In the genomic region with DNA sequence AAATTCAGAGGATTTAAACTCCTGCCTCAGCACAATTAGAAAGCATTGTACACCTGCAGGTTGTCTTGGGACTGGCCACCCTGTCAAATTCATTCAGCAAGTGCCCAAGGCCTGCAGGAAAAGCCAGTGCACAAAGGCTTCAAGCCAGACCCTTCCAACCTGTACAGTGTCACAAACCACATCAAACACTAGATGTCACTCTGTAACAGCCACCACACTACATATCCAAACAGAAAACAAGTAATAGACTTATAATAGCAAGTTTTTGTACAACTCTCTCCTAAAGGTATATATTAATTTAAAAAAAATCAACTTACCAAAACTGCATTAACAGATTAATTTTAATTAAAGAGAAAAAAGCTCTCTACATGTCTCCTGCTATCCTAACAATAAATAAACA, we compare ENCODE assay signal across 8 cellular contexts. TPM values are rescaled to one million over a fixed set of nuclear protein-coding genes. Genes with fewer than 3 reads are reported as not detected.
DNase-seq lines count a peak whose midpoint lies in the region; ATAC-seq, FAIRE-seq and TF ChIP-seq lines count a peak whose summit lies in the region.

No MANE protein-coding gene starts in this region.

- no peak for ATAC-seq in CD8-positive, alpha-beta T cell
- ATAC-seq in GM19372 (IDR thresholded peaks at IDR 0.05; ENCODE audit: low read depth, unreplicated experiment) = peak; percentile 49
- no peak for ATAC-seq in stimulated activated memory B cell treated with anti-CD40 and anti-IgM and Interleukin-4, amounts not matched to agents 10 μg/mL and 1 μg/mL and 100 μg/mL, for 72 hours

- H3K27ac Mint-ChIP-seq in CD8-positive, alpha-beta T cell = no peak overlapping the region
- no peak overlapping the region for H3K27ac Mint-ChIP-seq in neural crest cell (ENCODE audit: unreplicated experiment)
- H3K27ac Mint-ChIP-seq in stimulated activated memory B cell treated with anti-CD40 and anti-IgM and Interleukin-4, amounts not matched to agents 10 μg/mL and 1 μg/mL and 100 μg/mL, for 72 hours = no peak overlapping the region

- no peaks in the 10 kb centered on the region for H3K79me2 ChIP-seq in KMS-11 (ENCODE audit: insufficient read depth, low read depth)

- peaks cover 10% of the 10 kb centered on the region for H3K36me3 Mint-ChIP-seq in CD8-positive, alpha-beta T cell
- H3K36me3 Mint-ChIP-seq in neural crest cell (ENCODE audit: low read depth) = no peaks in the 10 kb centered on the region
- H3K36me3 Mint-ChIP-seq in stimulated activated memory B cell treated with anti-CD40 and anti-IgM and Interleukin-4, amounts not matched to agents 10 μg/mL and 1 μg/mL and 100 μg/mL, for 72 hours = no peaks in the 10 kb centered on the region

- H3K4me3 ChIP-seq in CD8-positive, alpha-beta T cell (ENCODE audit: low read depth, low read length) = no peak overlapping the region
- H3K4me3 ChIP-seq in KMS-11 (IDR thresholded peaks at IDR 0.05; ENCODE audit: insufficient read depth, low read depth, low read length) (no peak overlapping the region), esophagus muscularis mucosa (no peak overlapping the region)

- H3K36me3 ChIP-seq in CD8-positive, alpha-beta T cell (ENCODE audit: insufficient read depth, low read length) = no peaks in the 10 kb centered on the region
- no peaks in the 10 kb centered on the region for H3K36me3 ChIP-seq in KMS-11 (ENCODE audit: insufficient read depth)
- H3K36me3 ChIP-seq in esophagus muscularis mucosa = no peaks in the 10 kb centered on the region

- H4K20me1 ChIP-seq in KMS-11 (ENCODE audit: insufficient read depth) = no peaks in the 10 kb centered on the region

- intact Hi-C loops in CD8-positive, alpha-beta T cell (cut with DNase I, micrococcal nuclease) = loop anchor here in 1 of 2 experiments (1.0 kb wide), 1 partner anchor 161 kb away; no protein-coding TSS in a partner anchor
- intact Hi-C loops in esophagus muscularis mucosa (cut with DNase I) = loop anchor here (2.0 kb wide), 1 partner anchor 160 kb away; no protein-coding TSS in a partner anchor

- TF ChIP-seq CTCF in CD8-positive, alpha-beta T cell (IDR thresholded peaks at IDR 0.05) = peak; percentile 35
- TF ChIP-seq CTCF in KMS-11 (conservative IDR thresholded peaks at IDR 0.05; ENCODE audit: low read depth, low read length) = peak; percentile 33; the same call in 1 of the 2 replicates
- peak in 2 of 3 experiments; percentile 17 to 42 for TF ChIP-seq CTCF in esophagus muscularis mucosa (IDR thresholded peaks at IDR 0.05)
- peak; percentile 71 for TF ChIP-seq CTCF in neural crest cell (conservative IDR thresholded peaks at IDR 0.05)

- no peak for TF ChIP-seq POLR2A in esophagus muscularis mucosa (IDR thresholded peaks at IDR 0.05; ENCODE audit: low read depth)

- FAIRE-seq in RCC 7860 (lab: Jason Lieb, UNC) = no peak

- TF ChIP-seq EP300 in esophagus muscularis mucosa (IDR thresholded peaks at IDR 0.05) = no peak

- H2AFZ ChIP-seq in KMS-11 (ENCODE audit: low read depth) = no peak overlapping the region

- peaks cover 3% of the 10 kb centered on the region for H3K4me1 ChIP-seq in CD8-positive, alpha-beta T cell (ENCODE audit: insufficient read depth, low read length)
- H3K4me1 ChIP-seq in KMS-11 (ENCODE audit: low read depth, poor library complexity, severe bottlenecking) = peaks cover 17% of the 10 kb centered on the region
- H3K4me1 ChIP-seq in esophagus muscularis mucosa = peaks cover 0 to 11% (median 5%) of the 10 kb centered on the region in 4 donors

- H3K9ac ChIP-seq in KMS-11 = no peak overlapping the region

- no peak overlapping the region for H3K4me3 Mint-ChIP-seq in CD8-positive, alpha-beta T cell
- no peak overlapping the region for H3K4me3 Mint-ChIP-seq in neural crest cell
- H3K4me3 Mint-ChIP-seq in stimulated activated memory B cell treated with anti-CD40 and anti-IgM and Interleukin-4, amounts not matched to agents 10 μg/mL and 1 μg/mL and 100 μg/mL, for 72 hours = no peak overlapping the region

- no peak for DNase-seq in CD8-positive, alpha-beta T cell
- DNase-seq in RCC 7860 (ENCODE audit: low spot score) (peak; percentile 6), esophagus muscularis mucosa (ENCODE audit: extremely low spot score) (no peak), neural crest cell (ENCODE audit: low read depth, low spot score) (no peak), germinal center (ENCODE audit: low spot score) (no peak)

- no peaks in the 10 kb centered on the region for H3K9me3 Mint-ChIP-seq in CD8-positive, alpha-beta T cell
- no peaks in the 10 kb centered on the region for H3K9me3 Mint-ChIP-seq in neural crest cell
- no peaks in the 10 kb centered on the region for H3K9me3 Mint-ChIP-seq in stimulated activated memory B cell treated with anti-CD40 and anti-IgM and Interleukin-4, amounts not matched to agents 10 μg/mL and 1 μg/mL and 100 μg/mL, for 72 hours

- POLR2A ChIA-PET in CD8-positive, alpha-beta T cell (lab: Charles Lee) = no interaction called here

- no peak overlapping the region for H3K4me2 ChIP-seq in KMS-11

- CTCF ChIA-PET in CD8-positive, alpha-beta T cell (lab: Charles Lee) = interaction anchor here (0.6 to 3.4 kb wide), 3 partner anchors 153 to 159 kb away, joined by 3 to 21 read pairs (median 3); no protein-coding TSS in a partner anchor

- H3K27me3 ChIP-seq in CD8-positive, alpha-beta T cell (ENCODE audit: insufficient read depth, low read length) = no peaks in the 10 kb centered on the region
- H3K27me3 ChIP-seq in KMS-11 (ENCODE audit: insufficient read depth, low read depth) (no peaks in the 10 kb centered on the region), esophagus muscularis mucosa (no peaks in the 10 kb centered on the region)

- H3K4me1 Mint-ChIP-seq in CD8-positive, alpha-beta T cell (ENCODE audit: low read depth) = peaks cover 36% of the 10 kb centered on the region
- H3K4me1 Mint-ChIP-seq in neural crest cell = peaks cover 16% of the 10 kb centered on the region
- peaks cover 18% of the 10 kb centered on the region for H3K4me1 Mint-ChIP-seq in stimulated activated memory B cell treated with anti-CD40 and anti-IgM and Interleukin-4, amounts not matched to agents 10 μg/mL and 1 μg/mL and 100 μg/mL, for 72 hours

- no peak overlapping the region for H3K27ac ChIP-seq in CD8-positive, alpha-beta T cell (ENCODE audit: low read depth, low read length)
- H3K27ac ChIP-seq in KMS-11 = no peak overlapping the region
- no peak overlapping the region for H3K27ac ChIP-seq in esophagus muscularis mucosa (replicated peaks in 1 of 4)

- H3K27me3 Mint-ChIP-seq in CD8-positive, alpha-beta T cell (ENCODE audit: low read depth) = no peaks in the 10 kb centered on the region
- no peaks in the 10 kb centered on the region for H3K27me3 Mint-ChIP-seq in neural crest cell (ENCODE audit: low read depth)
- H3K27me3 Mint-ChIP-seq in stimulated activated memory B cell treated with anti-CD40 and anti-IgM and Interleukin-4, amounts not matched to agents 10 μg/mL and 1 μg/mL and 100 μg/mL, for 72 hours = no peaks in the 10 kb centered on the region

- H3K9me3 ChIP-seq in CD8-positive, alpha-beta T cell (ENCODE audit: low read length) = no peaks in the 10 kb centered on the region
- H3K9me3 ChIP-seq in esophagus muscularis mucosa = no peaks in the 10 kb centered on the region

RNA-seq across cellular contexts. Expression of gene RALGAPA2, which starts 47.6 kb away (rescaled TPM):
- total RNA-seq in CD8-positive, alpha-beta T cell = 10 to 100 TPM; 15.4 to 17.5 TPM
- 10 to 100 TPM; 20.1 to 27.7 (median 23.0) TPM for total RNA-seq in esophagus muscularis mucosa
- 29.3 and 29.4 TPM in 2 replicates for total RNA-seq in neural crest cell
